8 cellular contexts compared by ENCODE assay signal in the genomic region with DNA sequence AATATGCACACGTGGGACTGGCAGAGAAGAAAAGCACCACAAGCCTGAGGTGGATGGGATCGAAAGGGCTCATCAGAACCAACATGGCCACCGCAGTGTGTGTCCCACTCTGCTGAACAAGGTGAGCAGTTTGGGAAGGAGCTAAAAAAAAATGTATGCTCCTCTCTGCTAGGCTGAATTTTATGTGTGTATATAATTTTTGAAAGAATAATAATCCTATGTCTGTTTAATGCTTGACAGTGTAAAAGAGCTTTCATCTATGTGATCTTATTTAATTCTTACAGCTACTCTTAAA. TPM values are rescaled to one million over a fixed set of nuclear protein-coding genes. Genes with fewer than 3 reads are reported as not detected.
DNase-seq lines count a peak whose midpoint lies in the region; ATAC-seq, FAIRE-seq and TF ChIP-seq lines count a peak whose summit lies in the region.

No MANE protein-coding gene starts in this region.

- intact Hi-C loops in heart left ventricle (cut with DNase I): loop anchor here in 4 of 10 donors (1.0 to 10.0 kb wide), 7 partner anchors 15 to 1027 kb away; partner anchors contain the start of genes CDR2 (in 2 of the 4), EEF2K (in 2 of the 4), POLR3E (in 2 of the 4) and UQCRC2 (in 1 of the 4)
- intact Hi-C loops in Right ventricle myocardium inferior (cut with DNase I): loop anchor here (10.0 kb wide), 2 partner anchors 687 to 1027 kb away; no protein-coding TSS in a partner anchor
- intact Hi-C loops in pancreas (cut with DNase I): no loop called here

- no peaks in the 10 kb centered on the region for H3K9me3 Mint-ChIP-seq in endothelial cell (ENCODE audit: unreplicated experiment)

- H3K27me3 Mint-ChIP-seq in endothelial cell (ENCODE audit: unreplicated experiment): peaks cover 24% of the 10 kb centered on the region

- 9 to 17% (median 11%) methylated on average over 3 of the region's 3 CpGs for whole genome bisulfite sequencing in heart left ventricle, 4 donors
- 9 to 14% methylated on average over 3 of the region's 3 CpGs for WGBS in pancreas, 2 donors

- H3K27ac ChIP-seq in heart left ventricle: peak overlapping the region; percentile 90 to 99 (median 96)
- H3K27ac ChIP-seq in pancreas: peak overlapping the region; percentile 72 to 90 (median 87)

- H3K27ac Mint-ChIP-seq in endothelial cell (ENCODE audit: unreplicated experiment): peak overlapping the region; percentile 97

- no peaks in the 10 kb centered on the region for H3K27me3 ChIP-seq in heart left ventricle
- H3K27me3 ChIP-seq in pancreas: no peaks in the 10 kb centered on the region

- FAIRE-seq in pancreas (lab: Jason Lieb, UNC): no peak

- peaks cover 15% of the 10 kb centered on the region for H3K36me3 Mint-ChIP-seq in endothelial cell (ENCODE audit: low read depth, unreplicated experiment)

- ATAC-seq in heart left ventricle (no peak), Right ventricle myocardium inferior (no peak), pancreas (no peak), HG02588 (IDR thresholded peaks at IDR 0.05; ENCODE audit: unreplicated experiment) (no peak)

- no peak for TF ChIP-seq CTCF in heart left ventricle (IDR thresholded peaks at IDR 0.05)
- no peak for TF ChIP-seq CTCF in endothelial cell (IDR thresholded peaks at IDR 0.05; ENCODE audit: unreplicated experiment)
- no peak for TF ChIP-seq CTCF in pancreas (IDR thresholded peaks at IDR 0.05)

- H3K36me3 ChIP-seq in heart left ventricle (no peaks in the 10 kb centered on the region), pancreas (no peaks in the 10 kb centered on the region)

- no peaks in the 10 kb centered on the region for H3K9me3 ChIP-seq in heart left ventricle
- no peaks in the 10 kb centered on the region for H3K9me3 ChIP-seq in pancreas

- peak overlapping the region; percentile 84 for H3K4me3 Mint-ChIP-seq in endothelial cell (ENCODE audit: unreplicated experiment)

- peaks cover 4 to 63% (median 32%) of the 10 kb centered on the region in 12 donors for H3K4me1 ChIP-seq in heart left ventricle
- peaks cover 0 to 27% (median 12%) of the 10 kb centered on the region in 3 donors for H3K4me1 ChIP-seq in pancreas

- peaks cover 52% of the 10 kb centered on the region for H3K4me1 Mint-ChIP-seq in endothelial cell (ENCODE audit: unreplicated experiment)

- H3K4me3 ChIP-seq in heart left ventricle (peak overlapping the region in 11 of 12 donors; percentile 34 to 94 (median 76)), pancreas (peak overlapping the region in 2 of 4 donors; percentile 39 to 43)

- no peak for TF ChIP-seq POLR2A in heart left ventricle (IDR thresholded peaks at IDR 0.05)

- DNase-seq in heart left ventricle: no peak
- DNase-seq in Right ventricle myocardium inferior (ENCODE audit: missing footprints): no peak
- peak; percentile 25 to 31 for DNase-seq in activated CD4-positive, alpha-beta T cell treated with anti-CD3 and anti-CD28 coated beads for 4 hours
- DNase-seq in endothelial cell (ENCODE audit: low spot score): no peak
- peak in 1 of 6 donors; percentile 9 for DNase-seq in pancreas
- DNase-seq in foreskin melanocyte: no peak
- DNase-seq in iPS-NIHi11 (ENCODE audit: low spot score): no peak

RNA-seq across cellular contexts. Expression of gene EEF2K, which starts 14.2 kb away (rescaled TPM):
- total RNA-seq in heart left ventricle: 10 to 100 TPM; 16.4 to 33.6 (median 24.6) TPM
- 1 to 10 TPM; 8.3 to 9.6 TPM for polyA plus RNA-seq in heart left ventricle
- 28.8 TPM for total RNA-seq in Right ventricle myocardium inferior
- 19.3 TPM for total RNA-seq in endothelial cell (ENCODE audit: unreplicated experiment)
- 10 to 100 TPM; 15.0 to 21.1 (median 18.2) TPM for total RNA-seq in pancreas
- 1 to 10 TPM; 6.1 to 9.2 TPM for polyA plus RNA-seq in pancreas

RNA-seq across cellular contexts. Expression of gene SDR42E2, which starts 29.6 kb away (rescaled TPM):
- total RNA-seq in heart left ventricle (not detected), Right ventricle myocardium inferior (not detected), endothelial cell (ENCODE audit: unreplicated experiment) (0.10 TPM), pancreas (not detected)
- polyA plus RNA-seq in heart left ventricle (not detected), pancreas (under 1 TPM in 1 of 2 donors, not detected in 1; 0.07 TPM)

Comparison
In these comparisons a context has a peak if more than half of its experiments do, and no peak if none do; other contexts are left out.
1. DNase-seq: peak in activated CD4-positive, alpha-beta T cell treated with anti-CD3 and anti-CD28 coated beads for 4 hours (2 of 2); none in heart left ventricle (0 of 5), Right ventricle myocardium inferior (single experiment), endothelial cell (single experiment), foreskin melanocyte (single experiment) and iPS-NIHi11 (single experiment).